In genomic region chr4:2755821-2756690, GRCh38 we compare ENCODE assay signal across 1 cellular context.
TF ChIP-seq lines count a peak whose summit lies in the region.

Gene TNIP2 (minus strand): TSS chr4:2756336. CDS start chr4:2756289, 47 bp downstream.

TF ChIP-seq in WTC11, 78 proteins besides CTCF, POLR2A, EP300 and RAD21 (continued from another document):
- TF ChIP-seq, protein P1, sequence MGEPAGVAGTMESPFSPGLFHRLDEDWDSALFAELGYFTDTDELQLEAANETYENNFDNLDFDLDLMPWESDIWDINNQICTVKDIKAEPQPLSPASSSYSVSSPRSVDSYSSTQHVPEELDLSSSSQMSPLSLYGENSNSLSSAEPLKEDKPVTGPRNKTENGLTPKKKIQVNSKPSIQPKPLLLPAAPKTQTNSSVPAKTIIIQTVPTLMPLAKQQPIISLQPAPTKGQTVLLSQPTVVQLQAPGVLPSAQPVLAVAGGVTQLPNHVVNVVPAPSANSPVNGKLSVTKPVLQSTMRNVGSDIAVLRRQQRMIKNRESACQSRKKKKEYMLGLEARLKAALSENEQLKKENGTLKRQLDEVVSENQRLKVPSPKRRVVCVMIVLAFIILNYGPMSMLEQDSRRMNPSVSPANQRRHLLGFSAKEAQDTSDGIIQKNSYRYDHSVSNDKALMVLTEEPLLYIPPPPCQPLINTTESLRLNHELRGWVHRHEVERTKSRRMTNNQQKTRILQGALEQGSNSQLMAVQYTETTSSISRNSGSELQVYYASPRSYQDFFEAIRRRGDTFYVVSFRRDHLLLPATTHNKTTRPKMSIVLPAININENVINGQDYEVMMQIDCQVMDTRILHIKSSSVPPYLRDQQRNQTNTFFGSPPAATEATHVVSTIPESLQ (CRISPR knock-in tag; IDR thresholded peaks at IDR 0.05): no peak
- no peak for TF ChIP-seq NR1H2 (CRISPR knock-in tag; IDR thresholded peaks at IDR 0.05)
- TF ChIP-seq HMGA2 (CRISPR knock-in tag; IDR thresholded peaks at IDR 0.05): no peak
- TF ChIP-seq JUN (CRISPR knock-in tag; IDR thresholded peaks at IDR 0.05): no peak
- TF ChIP-seq GRHL2 (CRISPR knock-in tag; IDR thresholded peaks at IDR 0.05; ENCODE audit: insufficient replicate concordance, severe bottlenecking): no peak
- 0 out of 2 replicates have a peak, but pooled peaks have one; percentile 45 for TF ChIP-seq ARID4B (CRISPR knock-in tag; IDR thresholded peaks at IDR 0.05; ENCODE audit: borderline replicate concordance)
- TF ChIP-seq, protein P2, sequence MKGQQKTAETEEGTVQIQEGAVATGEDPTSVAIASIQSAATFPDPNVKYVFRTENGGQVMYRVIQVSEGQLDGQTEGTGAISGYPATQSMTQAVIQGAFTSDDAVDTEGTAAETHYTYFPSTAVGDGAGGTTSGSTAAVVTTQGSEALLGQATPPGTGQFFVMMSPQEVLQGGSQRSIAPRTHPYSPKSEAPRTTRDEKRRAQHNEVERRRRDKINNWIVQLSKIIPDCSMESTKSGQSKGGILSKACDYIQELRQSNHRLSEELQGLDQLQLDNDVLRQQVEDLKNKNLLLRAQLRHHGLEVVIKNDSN (CRISPR knock-in tag; IDR thresholded peaks at IDR 0.05): no peak
- TF ChIP-seq, protein P3, sequence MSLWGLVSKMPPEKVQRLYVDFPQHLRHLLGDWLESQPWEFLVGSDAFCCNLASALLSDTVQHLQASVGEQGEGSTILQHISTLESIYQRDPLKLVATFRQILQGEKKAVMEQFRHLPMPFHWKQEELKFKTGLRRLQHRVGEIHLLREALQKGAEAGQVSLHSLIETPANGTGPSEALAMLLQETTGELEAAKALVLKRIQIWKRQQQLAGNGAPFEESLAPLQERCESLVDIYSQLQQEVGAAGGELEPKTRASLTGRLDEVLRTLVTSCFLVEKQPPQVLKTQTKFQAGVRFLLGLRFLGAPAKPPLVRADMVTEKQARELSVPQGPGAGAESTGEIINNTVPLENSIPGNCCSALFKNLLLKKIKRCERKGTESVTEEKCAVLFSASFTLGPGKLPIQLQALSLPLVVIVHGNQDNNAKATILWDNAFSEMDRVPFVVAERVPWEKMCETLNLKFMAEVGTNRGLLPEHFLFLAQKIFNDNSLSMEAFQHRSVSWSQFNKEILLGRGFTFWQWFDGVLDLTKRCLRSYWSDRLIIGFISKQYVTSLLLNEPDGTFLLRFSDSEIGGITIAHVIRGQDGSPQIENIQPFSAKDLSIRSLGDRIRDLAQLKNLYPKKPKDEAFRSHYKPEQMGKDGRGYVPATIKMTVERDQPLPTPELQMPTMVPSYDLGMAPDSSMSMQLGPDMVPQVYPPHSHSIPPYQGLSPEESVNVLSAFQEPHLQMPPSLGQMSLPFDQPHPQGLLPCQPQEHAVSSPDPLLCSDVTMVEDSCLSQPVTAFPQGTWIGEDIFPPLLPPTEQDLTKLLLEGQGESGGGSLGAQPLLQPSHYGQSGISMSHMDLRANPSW (CRISPR knock-in tag; conservative IDR thresholded peaks at IDR 0.05; ENCODE audit: low read depth): no peak
- TF ChIP-seq ZNF138 (CRISPR knock-in tag; conservative IDR thresholded peaks at IDR 0.05): no peak
- 0 out of 2 replicates have a peak, but pooled peaks have one; percentile 73 for TF ChIP-seq KAT7 (CRISPR knock-in tag; IDR thresholded peaks at IDR 0.05; ENCODE audit: borderline replicate concordance)
- TF ChIP-seq, protein P4, sequence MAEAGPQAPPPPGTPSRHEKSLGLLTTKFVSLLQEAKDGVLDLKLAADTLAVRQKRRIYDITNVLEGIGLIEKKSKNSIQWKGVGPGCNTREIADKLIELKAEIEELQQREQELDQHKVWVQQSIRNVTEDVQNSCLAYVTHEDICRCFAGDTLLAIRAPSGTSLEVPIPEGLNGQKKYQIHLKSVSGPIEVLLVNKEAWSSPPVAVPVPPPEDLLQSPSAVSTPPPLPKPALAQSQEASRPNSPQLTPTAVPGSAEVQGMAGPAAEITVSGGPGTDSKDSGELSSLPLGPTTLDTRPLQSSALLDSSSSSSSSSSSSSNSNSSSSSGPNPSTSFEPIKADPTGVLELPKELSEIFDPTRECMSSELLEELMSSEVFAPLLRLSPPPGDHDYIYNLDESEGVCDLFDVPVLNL (CRISPR knock-in tag; IDR thresholded peaks at IDR 0.05; ENCODE audit: borderline replicate concordance, low read depth): peak; percentile 37; the same call in 1 of the 2 replicates
- TF ChIP-seq, protein P5, sequence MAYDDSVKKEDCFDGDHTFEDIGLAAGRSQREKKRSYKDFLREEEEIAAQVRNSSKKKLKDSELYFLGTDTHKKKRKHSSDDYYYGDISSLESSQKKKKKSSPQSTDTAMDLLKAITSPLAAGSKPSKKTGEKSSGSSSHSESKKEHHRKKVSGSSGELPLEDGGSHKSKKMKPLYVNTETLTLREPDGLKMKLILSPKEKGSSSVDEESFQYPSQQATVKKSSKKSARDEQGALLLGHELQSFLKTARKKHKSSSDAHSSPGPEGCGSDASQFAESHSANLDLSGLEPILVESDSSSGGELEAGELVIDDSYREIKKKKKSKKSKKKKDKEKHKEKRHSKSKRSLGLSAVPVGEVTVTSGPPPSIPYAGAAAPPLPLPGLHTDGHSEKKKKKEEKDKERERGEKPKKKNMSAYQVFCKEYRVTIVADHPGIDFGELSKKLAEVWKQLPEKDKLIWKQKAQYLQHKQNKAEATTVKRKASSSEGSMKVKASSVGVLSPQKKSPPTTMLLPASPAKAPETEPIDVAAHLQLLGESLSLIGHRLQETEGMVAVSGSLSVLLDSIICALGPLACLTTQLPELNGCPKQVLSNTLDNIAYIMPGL (CRISPR knock-in tag; IDR thresholded peaks at IDR 0.05): peak; percentile 94
- TF ChIP-seq, protein P6, sequence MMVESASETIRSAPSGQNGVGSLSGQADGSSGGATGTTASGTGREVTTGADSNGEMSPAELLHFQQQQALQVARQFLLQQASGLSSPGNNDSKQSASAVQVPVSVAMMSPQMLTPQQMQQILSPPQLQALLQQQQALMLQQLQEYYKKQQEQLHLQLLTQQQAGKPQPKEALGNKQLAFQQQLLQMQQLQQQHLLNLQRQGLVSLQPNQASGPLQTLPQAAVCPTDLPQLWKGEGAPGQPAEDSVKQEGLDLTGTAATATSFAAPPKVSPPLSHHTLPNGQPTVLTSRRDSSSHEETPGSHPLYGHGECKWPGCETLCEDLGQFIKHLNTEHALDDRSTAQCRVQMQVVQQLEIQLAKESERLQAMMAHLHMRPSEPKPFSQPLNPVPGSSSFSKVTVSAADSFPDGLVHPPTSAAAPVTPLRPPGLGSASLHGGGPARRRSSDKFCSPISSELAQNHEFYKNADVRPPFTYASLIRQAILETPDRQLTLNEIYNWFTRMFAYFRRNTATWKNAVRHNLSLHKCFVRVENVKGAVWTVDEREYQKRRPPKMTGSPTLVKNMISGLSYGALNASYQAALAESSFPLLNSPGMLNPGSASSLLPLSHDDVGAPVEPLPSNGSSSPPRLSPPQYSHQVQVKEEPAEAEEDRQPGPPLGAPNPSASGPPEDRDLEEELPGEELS (CRISPR knock-in tag; IDR thresholded peaks at IDR 0.05): peak; percentile 90; the same call in 1 of the 2 replicates
- no peak; the same call in 1 of the 2 replicates for TF ChIP-seq IRF1 (CRISPR knock-in tag; IDR thresholded peaks at IDR 0.05)
- no peak for TF ChIP-seq ATF3 (CRISPR knock-in tag; conservative IDR thresholded peaks at IDR 0.05)
- peak; percentile 11; the same call in 1 of the 2 replicates for TF ChIP-seq ZNF317 (CRISPR knock-in tag; IDR thresholded peaks at IDR 0.05; ENCODE audit: borderline replicate concordance, low read depth)
- TF ChIP-seq SOX15 (CRISPR knock-in tag; IDR thresholded peaks at IDR 0.05): no peak
- TF ChIP-seq ZNF425 (CRISPR knock-in tag; conservative IDR thresholded peaks at IDR 0.05): no peak
- TF ChIP-seq MYBL2 (CRISPR knock-in tag; IDR thresholded peaks at IDR 0.05): peak; percentile 78; the same call in 1 of the 2 replicates
- TF ChIP-seq, protein P7, sequence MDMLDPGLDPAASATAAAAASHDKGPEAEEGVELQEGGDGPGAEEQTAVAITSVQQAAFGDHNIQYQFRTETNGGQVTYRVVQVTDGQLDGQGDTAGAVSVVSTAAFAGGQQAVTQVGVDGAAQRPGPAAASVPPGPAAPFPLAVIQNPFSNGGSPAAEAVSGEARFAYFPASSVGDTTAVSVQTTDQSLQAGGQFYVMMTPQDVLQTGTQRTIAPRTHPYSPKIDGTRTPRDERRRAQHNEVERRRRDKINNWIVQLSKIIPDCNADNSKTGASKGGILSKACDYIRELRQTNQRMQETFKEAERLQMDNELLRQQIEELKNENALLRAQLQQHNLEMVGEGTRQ (CRISPR knock-in tag; IDR thresholded peaks at IDR 0.05): peak; percentile 27; the same call in 1 of the 2 replicates
- TF ChIP-seq FOXP1 (CRISPR knock-in tag; IDR thresholded peaks at IDR 0.05; ENCODE audit: borderline replicate concordance): peak; percentile 73
- no peak for TF ChIP-seq NR2C2 (CRISPR knock-in tag; IDR thresholded peaks at IDR 0.05)
- TF ChIP-seq ETV6 (CRISPR knock-in tag; IDR thresholded peaks at IDR 0.05): peak; percentile 99
TF ChIP-seq in WTC11: peak in this region for 24.
